In the genomic region with DNA sequence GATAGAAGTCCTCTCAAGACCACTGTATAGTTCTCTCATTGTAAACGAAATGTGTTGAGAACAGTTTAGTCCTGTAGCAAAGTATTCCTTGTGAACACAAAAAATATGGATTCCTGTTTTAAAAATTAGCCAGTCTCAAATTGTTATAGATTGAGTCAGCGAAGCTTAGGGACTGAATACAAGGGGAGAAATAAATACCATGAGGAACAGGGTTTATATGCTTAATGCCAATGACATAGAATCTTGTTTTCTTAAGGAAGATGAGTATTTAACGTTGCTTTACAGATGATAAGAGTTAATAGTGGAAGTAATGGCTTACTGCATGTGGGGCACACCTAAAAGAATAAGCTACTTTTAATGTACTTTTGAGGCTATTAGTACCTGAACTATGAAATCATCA, we compare ENCODE assay signal across 13 cellular contexts. TPM values are rescaled to one million over a fixed set of nuclear protein-coding genes. Genes with fewer than 3 reads are reported as not detected.
DNase-seq lines count a peak whose midpoint lies in the region; ATAC-seq and TF ChIP-seq lines count a peak whose summit lies in the region.
"Had no signal": no experiment of that assay in that cellular context is flagged by ENCODE, and none has a peak within 500 bp of the region (broad histone marks: within the 10 kb centered on the region; RNA-seq: fewer than 3 reads in every experiment).

No MANE protein-coding gene starts in this region.

- H3K36me3 Mint-ChIP-seq in activated T-cell treated with anti-CD3 and anti-CD28 coated beads, Interleukin-2, amount 50 U/mL, for 72 hours (ENCODE audit: insufficient read depth in 2 of 2), result peaks cover 19 to 42% of the 10 kb centered on the region in 2 donors
- peaks cover 47% of the 10 kb centered on the region for H3K36me3 Mint-ChIP-seq in activated T-cell treated with anti-CD3 and anti-CD28 coated beads, Interleukin-2, amount 50 U/mL, for 4 hours (ENCODE audit: insufficient read depth)
- peaks cover 45% of the 10 kb centered on the region for H3K36me3 Mint-ChIP-seq in CD4-positive, CD25-positive, alpha-beta regulatory T cell
- peaks cover 48% of the 10 kb centered on the region for H3K36me3 Mint-ChIP-seq in Calu3 (ENCODE audit: insufficient read depth, unreplicated experiment)

- no peak overlapping the region for H2BK20ac ChIP-seq in IMR-90 (ENCODE audit: low read depth, low read length)

- H3K36me3 ChIP-seq in CD4-positive, CD25-positive, alpha-beta regulatory T cell (ENCODE audit: control insufficient read depth, insufficient read depth, low read length), result peaks cover 96% of the 10 kb centered on the region
- H3K36me3 ChIP-seq in IMR-90 (ENCODE audit: control insufficient read depth, insufficient read depth, low read length) (peaks cover 56% of the 10 kb centered on the region), mesenchymal stem cell (ENCODE audit: control insufficient read depth in 1 of 2, insufficient read depth in 2 of 2, low read depth in 1 of 2, low read length in 2 of 2) (peaks cover 15 to 97% of the 10 kb centered on the region in 2 experiments)

- no peak overlapping the region for H3K27ac ChIP-seq in CD4-positive, CD25-positive, alpha-beta regulatory T cell (ENCODE audit: insufficient read depth, low read length, poor library complexity, severe bottlenecking)
- H3K27ac ChIP-seq in IMR-90 (ENCODE audit: insufficient read depth, low read length) (no peak overlapping the region), mesenchymal stem cell (ENCODE audit: low read length, poor library complexity, severe bottlenecking) (peak overlapping the region; percentile 59)
- H3K27ac ChIP-seq: BLaER1 had no signal

- no peak overlapping the region for H2BK15ac ChIP-seq in IMR-90 (ENCODE audit: low read depth, low read length)
- no peak overlapping the region for H2BK15ac ChIP-seq in mesenchymal stem cell (ENCODE audit: low read depth, poor library complexity, severe bottlenecking)

- H3K27ac Mint-ChIP-seq in activated T-cell treated with anti-CD3 and anti-CD28 coated beads, Interleukin-2, amount 50 U/mL, for 72 hours, result peak overlapping the region; percentile 74
- H3K27ac Mint-ChIP-seq in CD4-positive, CD25-positive, alpha-beta regulatory T cell, result peak overlapping the region; percentile 56 to 80 (median 61)
- no peak overlapping the region for H3K27ac Mint-ChIP-seq in Calu3 (ENCODE audit: unreplicated experiment)
- H3K27ac Mint-ChIP-seq: GM23338 had no signal

- peaks cover 50% of the 10 kb centered on the region; the same call in 1 of the 2 replicates for H4K20me1 ChIP-seq in IMR-90 (ENCODE audit: insufficient read depth, low read length)

- H3K23ac ChIP-seq in IMR-90 (ENCODE audit: low read depth, low read length) (no peak overlapping the region), mesenchymal stem cell (ENCODE audit: low read length in 2 of 2) (no peak overlapping the region)

- no peak overlapping the region for H2BK12ac ChIP-seq in mesenchymal stem cell (ENCODE audit: low read length in 2 of 2)

- H3K9me3 ChIP-seq in CD4-positive, CD25-positive, alpha-beta regulatory T cell (ENCODE audit: control insufficient read depth in 2 of 2, low read length in 2 of 2), result no peaks in the 10 kb centered on the region
- no peaks in the 10 kb centered on the region for H3K9me3 ChIP-seq in IMR-90 (ENCODE audit: control insufficient read depth, insufficient read depth, low read length)
- no peaks in the 10 kb centered on the region for H3K9me3 ChIP-seq in mesenchymal stem cell (ENCODE audit: control insufficient read depth, low read length)
- H3K9me3 ChIP-seq: BLaER1 had no signal

- peaks cover 9% of the 10 kb centered on the region for H3K9me1 ChIP-seq in IMR-90 (ENCODE audit: insufficient read depth, low read length)

- CTCF ChIA-PET in IMR-90 (lab: Yijun Ruan, JAX) (interaction anchor here (0.6 to 1.1 kb wide), 2 partner anchors 32 to 856 kb away, joined by 3 to 4 read pairs; no protein-coding TSS in a partner anchor), Calu3 (lab: Charles Lee) (no interaction called here)

- intact Hi-C loops in IMR-90 (cut with micrococcal nuclease), result loop anchor here (5.0 kb wide), 1 partner anchor 38 kb away; the partner anchor contains the start of gene SETD5
- intact Hi-C loops in Calu3 (cut with micrococcal nuclease; ENCODE audit: unreplicated experiment), result no loop called here

- no peaks in the 10 kb centered on the region for H3K9me3 Mint-ChIP-seq in activated T-cell treated with anti-CD3 and anti-CD28 coated beads, Interleukin-2, amount 50 U/mL, for 72 hours
- H3K9me3 Mint-ChIP-seq in activated T-cell treated with anti-CD3 and anti-CD28 coated beads, Interleukin-2, amount 50 U/mL, for 4 hours, result no peaks in the 10 kb centered on the region
- H3K9me3 Mint-ChIP-seq in CD4-positive, CD25-positive, alpha-beta regulatory T cell, result no peaks in the 10 kb centered on the region
- no peaks in the 10 kb centered on the region for H3K9me3 Mint-ChIP-seq in Calu3 (ENCODE audit: low read depth, unreplicated experiment)
- H3K9me3 Mint-ChIP-seq: GM23338 had no signal

- TF ChIP-seq CTCF in IMR-90 (conservative IDR thresholded peaks at IDR 0.05; ENCODE audit: low read depth, low read length), result no peak
- no peak for TF ChIP-seq CTCF in Calu3 (IDR thresholded peaks at IDR 0.05; ENCODE audit: unreplicated experiment)

- TF ChIP-seq RAD21 in IMR-90 (IDR thresholded peaks at IDR 0.05; ENCODE audit: low read length), result no peak

- H2BK120ac ChIP-seq in IMR-90 (ENCODE audit: low read depth, low read length) (no peak overlapping the region), mesenchymal stem cell (ENCODE audit: low read depth, low read length) (no peak overlapping the region)

- H2AK5ac ChIP-seq in IMR-90 (ENCODE audit: low read depth, low read length), result no peak overlapping the region
- H2AK5ac ChIP-seq in mesenchymal stem cell (ENCODE audit: low read length, severe bottlenecking), result no peak overlapping the region

- H3K79me1 ChIP-seq in IMR-90 (ENCODE audit: low read depth in 1 of 2, low read length in 2 of 2) (peaks cover 29 to 59% of the 10 kb centered on the region in 2 experiments), mesenchymal stem cell (replicated peaks; ENCODE audit: low read length, poor library complexity, severe bottlenecking) (peaks cover 3% of the 10 kb centered on the region)

- 0 out of 4 replicates have a peak overlapping the region, but pooled peaks of 1 of the 2 experiments have one; percentile 3 for H4K8ac ChIP-seq in IMR-90 (ENCODE audit: low read depth in 2 of 2, low read length in 2 of 2)
- H4K8ac ChIP-seq in mesenchymal stem cell (ENCODE audit: low read length), result no peak overlapping the region

- in situ Hi-C loops in IMR-90 (cut with MboI; ENCODE audit: low sequenced_read_pairs), result loop anchor here (5.0 kb wide), 2 partner anchors 37 to 63 kb away; no protein-coding TSS in a partner anchor

- H3K4me3 Mint-ChIP-seq in activated T-cell treated with anti-CD3 and anti-CD28 coated beads, Interleukin-2, amount 50 U/mL, for 72 hours, result no peak overlapping the region
- no peak overlapping the region for H3K4me3 Mint-ChIP-seq in activated T-cell treated with anti-CD3 and anti-CD28 coated beads, Interleukin-2, amount 50 U/mL, for 4 hours
- H3K4me3 Mint-ChIP-seq in CD4-positive, CD25-positive, alpha-beta regulatory T cell, result no peak overlapping the region
- H3K4me3 Mint-ChIP-seq in Calu3 (ENCODE audit: low read depth, unreplicated experiment), result no peak overlapping the region
- H3K4me3 Mint-ChIP-seq: GM23338 had no signal

- H4K5ac ChIP-seq in IMR-90 (ENCODE audit: low read depth, low read length), result no peak overlapping the region

- H3K4me2 ChIP-seq in IMR-90 (ENCODE audit: low read depth, low read length) (no peak overlapping the region), mesenchymal stem cell (ENCODE audit: low read length, poor library complexity, severe bottlenecking) (peak overlapping the region; percentile 13)
- H3K4me2 ChIP-seq: BLaER1, GM23338 had no signal

- H3K4me3 ChIP-seq in CD4-positive, CD25-positive, alpha-beta regulatory T cell (ENCODE audit: low read depth, low read length), result no peak overlapping the region
- H3K4me3 ChIP-seq in IMR-90 (ENCODE audit: insufficient read depth, low read depth, low read length) (no peak overlapping the region), mesenchymal stem cell (ENCODE audit: insufficient read depth in 1 of 2, low read depth in 1 of 2, low read length in 2 of 2) (no peak overlapping the region)
- H3K4me3 ChIP-seq: BLaER1, GM23338 had no signal

- H3K14ac ChIP-seq in IMR-90 (replicated peaks; ENCODE audit: low read depth, low read length) (no peak overlapping the region), mesenchymal stem cell (ENCODE audit: low read length in 2 of 2) (no peak overlapping the region)

- H3K4me1 ChIP-seq in CD4-positive, CD25-positive, alpha-beta regulatory T cell (ENCODE audit: control insufficient read depth, insufficient read depth, low read length, poor library complexity, severe bottlenecking), result no peaks in the 10 kb centered on the region
- H3K4me1 ChIP-seq in IMR-90 (ENCODE audit: control insufficient read depth, insufficient read depth, low read length) (no peaks in the 10 kb centered on the region; the same call in 1 of the 2 replicates), mesenchymal stem cell (ENCODE audit: control insufficient read depth, insufficient read depth, low read depth, low read length) (no peaks in the 10 kb centered on the region)
- H3K4me1 ChIP-seq: BLaER1 had no signal

- H3K56ac ChIP-seq in IMR-90 (ENCODE audit: extremely low read depth, insufficient read depth, low read length), result no peak overlapping the region

- ATAC-seq in activated T-cell treated with anti-CD3 and anti-CD28 coated beads, Interleukin-2, amount 50 U/mL, for 72 hours (replicated peaks in 1 of 2), result no peak
- ATAC-seq in activated T-cell treated with anti-CD3 and anti-CD28 coated beads, Interleukin-2, amount 50 U/mL, for 4 hours, result no peak
- no peak for ATAC-seq in CD4-positive, CD25-positive, alpha-beta regulatory T cell (ENCODE audit: low read depth in 2 of 2)
- ATAC-seq in IMR-90 (ENCODE audit: low read depth), result peak; percentile 81
- ATAC-seq: GM23338 had no signal

- WGBS in IMR-90 (ENCODE audit: extremely low coverage in 2 of 2, insufficient read length in 1 of 2), 2 experiments, result no CpG with 5 or more reads among the region's 3 CpGs
- 100% methylated on average over 2 of the region's 3 CpGs for WGBS in mesenchymal stem cell

- H2BK5ac ChIP-seq in IMR-90 (ENCODE audit: low read depth, low read length, poor library complexity, severe bottlenecking) (peak overlapping the region; percentile 64), mesenchymal stem cell (ENCODE audit: low read depth, low read length, poor library complexity, severe bottlenecking) (no peak overlapping the region)

- H3K4ac ChIP-seq in IMR-90 (ENCODE audit: low read depth, low read length) (no peak overlapping the region), mesenchymal stem cell (ENCODE audit: low read depth in 1 of 2, low read length in 2 of 2) (no peak overlapping the region)

- no peak overlapping the region for H4K91ac ChIP-seq in IMR-90 (ENCODE audit: insufficient read depth, low read depth, low read length)
- no peak overlapping the region for H4K91ac ChIP-seq in mesenchymal stem cell (ENCODE audit: low read length)

- DNase-seq in activated T-cell treated with anti-CD3 and anti-CD28 coated beads, Interleukin-2, amount 50 U/mL, for 72 hours, result no peak
- DNase-seq in activated T-cell treated with anti-CD3 and anti-CD28 coated beads, Interleukin-2, amount 50 U/mL, for 4 hours, result no peak
- DNase-seq in CD4-positive, CD25-positive, alpha-beta regulatory T cell, result no peak
- DNase-seq in IMR-90, result peak; percentile 70
- DNase-seq in mesenchymal stem cell, result no peak
- DNase-seq in NCI-H2107 (lab: John Stamatoyannopoulos, UW), result no peak
- DNase-seq in Calu3, result no peak
- DNase-seq: 8988T, AML-193, DMS 273 treated with DMSO at 0.1 percent for 48 hours, H7 had no signal

- H3K9ac ChIP-seq in IMR-90 (ENCODE audit: low read depth, low read length) (no peak overlapping the region), mesenchymal stem cell (ENCODE audit: low read length) (no peak overlapping the region)
- H3K9ac ChIP-seq: BLaER1 had no signal

- dilution Hi-C loops in IMR-90 (cut with HindIII; ENCODE audit: low sequenced_read_pairs, unreplicated experiment), result no loop called here

- no peak overlapping the region for H2AFZ ChIP-seq in IMR-90 (replicated peaks; ENCODE audit: low read length, poor library complexity)
- H2AFZ ChIP-seq in mesenchymal stem cell (ENCODE audit: low read depth, low read length), result no peak overlapping the region
- H2AFZ ChIP-seq: GM23338 had no signal

- H3K4me1 Mint-ChIP-seq in activated T-cell treated with anti-CD3 and anti-CD28 coated beads, Interleukin-2, amount 50 U/mL, for 72 hours (ENCODE audit: low read depth), result peaks cover 6% of the 10 kb centered on the region
- no peaks in the 10 kb centered on the region for H3K4me1 Mint-ChIP-seq in activated T-cell treated with anti-CD3 and anti-CD28 coated beads, Interleukin-2, amount 50 U/mL, for 4 hours (ENCODE audit: low read depth)
- peaks cover 3 to 12% (median 8%) of the 10 kb centered on the region in 4 donors for H3K4me1 Mint-ChIP-seq in CD4-positive, CD25-positive, alpha-beta regulatory T cell
- no peaks in the 10 kb centered on the region for H3K4me1 Mint-ChIP-seq in Calu3 (ENCODE audit: low read depth, unreplicated experiment)
- H3K4me1 Mint-ChIP-seq: GM23338 had no signal

- POLR2A ChIA-PET in IMR-90 (lab: Charles Lee; ENCODE audit: unreplicated experiment), result no interaction called here

- H3K18ac ChIP-seq in IMR-90 (ENCODE audit: low read depth, low read length) (no peak overlapping the region), mesenchymal stem cell (ENCODE audit: low read depth in 1 of 2, low read length in 2 of 2) (no peak overlapping the region)

- no peak overlapping the region for H2AK9ac ChIP-seq in IMR-90 (replicated peaks; ENCODE audit: low read depth, low read length, poor library complexity)

- BruUV-seq in IMR-90 (replicated peaks; lab: Mats Ljungman, UMichigan), result no TSS peak
- no TSS peak for BruUV-seq in Calu3 (replicated peaks; lab: Mats Ljungman, UMichigan)

- no peak for TF ChIP-seq POLR2A in IMR-90 (IDR thresholded peaks at IDR 0.05; ENCODE audit: low read depth, low read length)

- H3K27me3 Mint-ChIP-seq in activated T-cell treated with anti-CD3 and anti-CD28 coated beads, Interleukin-2, amount 50 U/mL, for 72 hours (ENCODE audit: low read depth), result no peaks in the 10 kb centered on the region
- H3K27me3 Mint-ChIP-seq in activated T-cell treated with anti-CD3 and anti-CD28 coated beads, Interleukin-2, amount 50 U/mL, for 4 hours (ENCODE audit: low read depth), result no peaks in the 10 kb centered on the region
- H3K27me3 Mint-ChIP-seq in CD4-positive, CD25-positive, alpha-beta regulatory T cell, result no peaks in the 10 kb centered on the region
- no peaks in the 10 kb centered on the region for H3K27me3 Mint-ChIP-seq in Calu3 (ENCODE audit: unreplicated experiment)

- H3K27me3 ChIP-seq in CD4-positive, CD25-positive, alpha-beta regulatory T cell (ENCODE audit: control insufficient read depth, insufficient read depth, low read length), result no peaks in the 10 kb centered on the region
- H3K27me3 ChIP-seq in IMR-90 (ENCODE audit: control insufficient read depth, insufficient read depth, low read length) (no peaks in the 10 kb centered on the region), mesenchymal stem cell (ENCODE audit: control insufficient read depth in 1 of 2, insufficient read depth in 1 of 2, low read length in 2 of 2) (no peaks in the 10 kb centered on the region)
- H3K27me3 ChIP-seq: BLaER1 had no signal

RNA-seq across cellular contexts. Expression of gene SETD5, which starts 37.9 kb away (rescaled TPM):
- total RNA-seq in activated T-cell treated with anti-CD3 and anti-CD28 coated beads, Interleukin-2, amount 50 U/mL, for 72 hours, result 100 to 1,000 TPM; 158 to 173 TPM
- 10 to 100 TPM; 67.3 to 78.1 (median 71.8) TPM for total RNA-seq in activated T-cell treated with anti-CD3 and anti-CD28 coated beads, Interleukin-2, amount 50 U/mL, for 4 hours
- 120 TPM for total RNA-seq in CD4-positive, CD25-positive, alpha-beta regulatory T cell
- 10 to 100 TPM; 17.7 to 32.2 (median 24.4) TPM for polyA plus RNA-seq in CD4-positive, CD25-positive, alpha-beta regulatory T cell
- 50.0 and 62.9 TPM in 2 replicates for total RNA-seq in IMR-90 (2012; rRNA removed)
- 42.7 and 45.1 TPM in 2 replicates for polyA plus RNA-seq in IMR-90 (2012; rRNA removed)
- polyA plus RNA-seq in IMR-90 (2012; cell fraction: cytosol; rRNA removed), result 14.4 and 24.9 TPM in 2 replicates
- polyA plus RNA-seq in IMR-90 (2012; cell fraction: nucleus; rRNA removed; ENCODE audit: low replicate concordance), result 87.1 and 210 TPM in 2 replicates
- 83.9 TPM for polyA plus RNA-seq in mesenchymal stem cell (2013, experiment 1 of 2)
- polyA plus RNA-seq in mesenchymal stem cell (2013, experiment 2 of 2), result 77.6 TPM
- 132 and 158 TPM in 2 replicates for total RNA-seq in Calu3 (2022)
